Comparison of ENCODE assay signal across 1 cellular context in genomic region chr12:125093681-125094025, GRCh38.
TF ChIP-seq lines count a peak whose summit lies in the region.

No MANE protein-coding gene starts in this region.

TF ChIP-seq in H1, 55 proteins besides CTCF, POLR2A, EP300 and RAD21:
- no peak for TF ChIP-seq HDAC2 (IDR thresholded peaks at IDR 0.05; ENCODE audit: borderline replicate concordance in 1 of 2, low read depth in 2 of 2, low read length in 2 of 2)
- TF ChIP-seq KDM1A (IDR thresholded peaks at IDR 0.05; ENCODE audit: borderline replicate concordance, low read length): no peak
- TF ChIP-seq ATF3 (IDR thresholded peaks at IDR 0.05; ENCODE audit: insufficient read depth, low read depth, low read length): no peak
- TF ChIP-seq EGR1 (IDR thresholded peaks at IDR 0.05; ENCODE audit: borderline replicate concordance, low read depth, low read length): no peak
- TF ChIP-seq KDM4A (IDR thresholded peaks at IDR 0.05; ENCODE audit: low read depth, low read length, severe bottlenecking): no peak
- no peak for TF ChIP-seq SIN3A (conservative IDR thresholded peaks at IDR 0.05 in 1 of 2, IDR thresholded peaks at IDR 0.05 in 1 of 2; ENCODE audit: low read depth in 1 of 2, low read length in 2 of 2)
- TF ChIP-seq FOSL1 (IDR thresholded peaks at IDR 0.05; ENCODE audit: insufficient read depth, low read depth, low read length): no peak
- no peak for TF ChIP-seq RBBP5 (IDR thresholded peaks at IDR 0.05; ENCODE audit: borderline replicate concordance, low read depth, low read length)
- TF ChIP-seq RNF2 (IDR thresholded peaks at IDR 0.05; ENCODE audit: borderline replicate concordance, low read depth, low read length, missing control alignments, poor library complexity, severe bottlenecking): no peak
